ENCODE assay signal across 1 cellular context in the genomic region with DNA sequence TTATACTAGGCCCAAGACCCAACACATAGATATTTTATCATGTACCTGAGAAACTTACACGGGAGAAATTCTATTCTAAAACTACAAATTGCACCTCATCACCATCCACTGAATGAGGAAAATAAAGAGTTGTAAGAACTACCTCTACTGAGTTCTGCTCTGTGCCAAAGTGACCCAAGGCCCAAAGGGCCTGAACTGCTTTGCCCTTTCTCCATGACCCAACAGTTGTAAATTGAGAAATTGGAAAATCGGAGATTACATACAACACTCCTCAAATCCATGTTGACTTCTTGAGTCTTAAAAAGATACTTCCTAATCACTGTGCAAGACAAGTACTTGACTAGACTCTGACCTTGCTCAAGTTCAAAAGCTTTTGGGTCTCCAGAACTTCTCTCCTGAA.
TF ChIP-seq lines count a peak whose summit lies in the region.

No MANE protein-coding gene starts in this region.

TF ChIP-seq in GM23338, 12 proteins besides CTCF, POLR2A, EP300 and RAD21 (continued from another document):
- TF ChIP-seq, protein P1, sequence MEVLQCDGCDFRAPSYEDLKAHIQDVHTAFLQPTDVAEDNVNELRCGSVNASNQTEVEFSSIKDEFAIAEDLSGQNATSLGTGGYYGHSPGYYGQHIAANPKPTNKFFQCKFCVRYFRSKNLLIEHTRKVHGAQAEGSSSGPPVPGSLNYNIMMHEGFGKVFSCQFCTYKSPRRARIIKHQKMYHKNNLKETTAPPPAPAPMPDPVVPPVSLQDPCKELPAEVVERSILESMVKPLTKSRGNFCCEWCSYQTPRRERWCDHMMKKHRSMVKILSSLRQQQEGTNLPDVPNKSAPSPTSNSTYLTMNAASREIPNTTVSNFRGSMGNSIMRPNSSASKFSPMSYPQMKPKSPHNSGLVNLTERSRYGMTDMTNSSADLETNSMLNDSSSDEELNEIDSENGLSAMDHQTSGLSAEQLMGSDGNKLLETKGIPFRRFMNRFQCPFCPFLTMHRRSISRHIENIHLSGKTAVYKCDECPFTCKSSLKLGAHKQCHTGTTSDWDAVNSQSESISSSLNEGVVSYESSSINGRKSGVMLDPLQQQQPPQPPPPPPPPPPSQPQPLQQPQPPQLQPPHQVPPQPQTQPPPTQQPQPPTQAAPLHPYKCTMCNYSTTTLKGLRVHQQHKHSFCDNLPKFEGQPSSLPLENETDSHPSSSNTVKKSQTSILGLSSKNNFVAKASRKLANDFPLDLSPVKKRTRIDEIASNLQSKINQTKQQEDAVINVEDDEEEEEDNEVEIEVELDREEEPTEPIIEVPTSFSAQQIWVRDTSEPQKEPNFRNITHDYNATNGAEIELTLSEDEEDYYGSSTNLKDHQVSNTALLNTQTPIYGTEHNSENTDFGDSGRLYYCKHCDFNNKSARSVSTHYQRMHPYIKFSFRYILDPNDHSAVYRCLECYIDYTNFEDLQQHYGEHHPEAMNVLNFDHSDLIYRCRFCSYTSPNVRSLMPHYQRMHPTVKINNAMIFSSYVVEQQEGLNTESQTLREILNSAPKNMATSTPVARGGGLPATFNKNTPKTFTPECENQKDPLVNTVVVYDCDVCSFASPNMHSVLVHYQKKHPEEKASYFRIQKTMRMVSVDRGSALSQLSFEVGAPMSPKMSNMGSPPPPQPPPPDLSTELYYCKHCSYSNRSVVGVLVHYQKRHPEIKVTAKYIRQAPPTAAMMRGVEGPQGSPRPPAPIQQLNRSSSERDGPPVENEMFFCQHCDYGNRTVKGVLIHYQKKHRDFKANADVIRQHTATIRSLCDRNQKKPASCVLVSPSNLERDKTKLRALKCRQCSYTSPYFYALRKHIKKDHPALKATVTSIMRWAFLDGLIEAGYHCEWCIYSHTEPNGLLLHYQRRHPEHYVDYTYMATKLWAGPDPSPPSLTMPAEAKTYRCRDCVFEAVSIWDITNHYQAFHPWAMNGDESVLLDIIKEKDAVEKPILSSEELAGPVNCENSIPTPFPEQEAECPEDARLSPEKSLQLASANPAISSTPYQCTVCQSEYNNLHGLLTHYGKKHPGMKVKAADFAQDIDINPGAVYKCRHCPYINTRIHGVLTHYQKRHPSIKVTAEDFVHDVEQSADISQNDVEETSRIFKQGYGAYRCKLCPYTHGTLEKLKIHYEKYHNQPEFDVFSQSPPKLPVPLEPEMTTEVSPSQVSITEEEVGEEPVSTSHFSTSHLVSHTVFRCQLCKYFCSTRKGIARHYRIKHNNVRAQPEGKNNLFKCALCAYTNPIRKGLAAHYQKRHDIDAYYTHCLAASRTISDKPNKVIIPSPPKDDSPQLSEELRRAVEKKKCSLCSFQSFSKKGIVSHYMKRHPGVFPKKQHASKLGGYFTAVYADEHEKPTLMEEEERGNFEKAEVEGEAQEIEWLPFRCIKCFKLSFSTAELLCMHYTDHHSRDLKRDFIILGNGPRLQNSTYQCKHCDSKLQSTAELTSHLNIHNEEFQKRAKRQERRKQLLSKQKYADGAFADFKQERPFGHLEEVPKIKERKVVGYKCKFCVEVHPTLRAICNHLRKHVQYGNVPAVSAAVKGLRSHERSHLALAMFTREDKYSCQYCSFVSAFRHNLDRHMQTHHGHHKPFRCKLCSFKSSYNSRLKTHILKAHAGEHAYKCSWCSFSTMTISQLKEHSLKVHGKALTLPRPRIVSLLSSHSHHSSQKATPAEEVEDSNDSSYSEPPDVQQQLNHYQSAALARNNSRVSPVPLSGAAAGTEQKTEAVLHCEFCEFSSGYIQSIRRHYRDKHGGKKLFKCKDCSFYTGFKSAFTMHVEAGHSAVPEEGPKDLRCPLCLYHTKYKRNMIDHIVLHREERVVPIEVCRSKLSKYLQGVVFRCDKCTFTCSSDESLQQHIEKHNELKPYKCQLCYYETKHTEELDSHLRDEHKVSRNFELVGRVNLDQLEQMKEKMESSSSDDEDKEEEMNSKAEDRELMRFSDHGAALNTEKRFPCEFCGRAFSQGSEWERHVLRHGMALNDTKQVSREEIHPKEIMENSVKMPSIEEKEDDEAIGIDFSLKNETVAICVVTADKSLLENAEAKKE (CRISPR knock-in tag; IDR thresholded peaks at IDR 0.05), result no peak
- TF ChIP-seq CREB1 (CRISPR knock-in tag; IDR thresholded peaks at IDR 0.05; ENCODE audit: low read depth), result no peak
- TF ChIP-seq, protein P2, sequence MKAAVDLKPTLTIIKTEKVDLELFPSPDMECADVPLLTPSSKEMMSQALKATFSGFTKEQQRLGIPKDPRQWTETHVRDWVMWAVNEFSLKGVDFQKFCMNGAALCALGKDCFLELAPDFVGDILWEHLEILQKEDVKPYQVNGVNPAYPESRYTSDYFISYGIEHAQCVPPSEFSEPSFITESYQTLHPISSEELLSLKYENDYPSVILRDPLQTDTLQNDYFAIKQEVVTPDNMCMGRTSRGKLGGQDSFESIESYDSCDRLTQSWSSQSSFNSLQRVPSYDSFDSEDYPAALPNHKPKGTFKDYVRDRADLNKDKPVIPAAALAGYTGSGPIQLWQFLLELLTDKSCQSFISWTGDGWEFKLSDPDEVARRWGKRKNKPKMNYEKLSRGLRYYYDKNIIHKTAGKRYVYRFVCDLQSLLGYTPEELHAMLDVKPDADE (IDR thresholded peaks at IDR 0.05), result no peak
